Comparison of ENCODE assay signal across 8 cellular contexts in genomic region chr13:98672947-98673545, GRCh38.
A peak's percentile ranks its signal among the peaks of the same experiment; 100 is the strongest.
DNase-seq lines count a peak whose midpoint lies in the region; ATAC-seq lines count a peak whose summit lies in the region.

No MANE protein-coding gene starts in this region.

- no peaks in the 10 kb centered on the region for H3K9me3 Mint-ChIP-seq in activated CD4-positive, alpha-beta memory T cell treated with anti-CD3 and anti-CD28 coated beads, Interleukin-2, amount 10 ng/mL, durations not matched to agents 7 days and 5 days

- POLR2A ChIA-PET in activated CD4-positive, alpha-beta memory T cell treated with anti-CD3 and anti-CD28 coated beads, Interleukin-2, amount 10 ng/mL, durations not matched to agents 7 days and 5 days (lab: Charles Lee), result no interaction called here

- H3K36me3 Mint-ChIP-seq in activated CD4-positive, alpha-beta memory T cell treated with anti-CD3 and anti-CD28 coated beads, Interleukin-2, amount 10 ng/mL, durations not matched to agents 7 days and 5 days (ENCODE audit: low read depth), result no peaks in the 10 kb centered on the region

- H3K4me1 Mint-ChIP-seq in activated CD4-positive, alpha-beta memory T cell treated with anti-CD3 and anti-CD28 coated beads, Interleukin-2, amount 10 ng/mL, durations not matched to agents 7 days and 5 days, result peaks cover 3% of the 10 kb centered on the region

- H3K4me3 Mint-ChIP-seq in activated CD4-positive, alpha-beta memory T cell treated with anti-CD3 and anti-CD28 coated beads, Interleukin-2, amount 10 ng/mL, durations not matched to agents 7 days and 5 days, result no peak overlapping the region

- DNase-seq in Ammon's horn (ENCODE audit: low spot score) (peak; percentile 78), NCI-H748 (lab: John Stamatoyannopoulos, UW; ENCODE audit: unreplicated experiment) (peak; percentile 83), medulla oblongata (ENCODE audit: extremely low spot score) (peak; percentile 76)
- DNase-seq in activated CD4-positive, alpha-beta memory T cell treated with anti-CD3 and anti-CD28 coated beads, Interleukin-2, amount 10 ng/mL, durations not matched to agents 7 days and 5 days, result peak; percentile 55
- peak; percentile 7 to 20 for DNase-seq in stimulated activated CD8-positive, alpha-beta memory T cell treated with anti-CD3 and anti-CD28 coated beads, Interleukin-7, amount 100 ng/mL, for 48 hours (ENCODE audit: extremely low read depth in 1 of 2, low read depth in 1 of 2)

- H3K9ac ChIP-seq in endocrine pancreas (ENCODE audit: control insufficient read depth, insufficient read depth, low read length), result no peak overlapping the region

- ATAC-seq in GM18909 (IDR thresholded peaks at IDR 0.05; ENCODE audit: poor library complexity, unreplicated experiment) (peak; percentile 76), HG03354 (IDR thresholded peaks at IDR 0.05; ENCODE audit: poor library complexity, severe bottlenecking, unreplicated experiment) (peak; percentile 83)

- no peaks in the 10 kb centered on the region for H3K4me1 ChIP-seq in endocrine pancreas (ENCODE audit: control insufficient read depth, insufficient read depth, low read length)

- H3K4me3 ChIP-seq in endocrine pancreas (ENCODE audit: control insufficient read depth, insufficient read depth, low read length), result peak overlapping the region; percentile 4

- CTCF ChIA-PET in activated CD4-positive, alpha-beta memory T cell treated with anti-CD3 and anti-CD28 coated beads, Interleukin-2, amount 10 ng/mL, durations not matched to agents 7 days and 5 days (lab: Charles Lee), result interaction anchor here (0.7 to 1.8 kb wide), 10 partner anchors 9 to 817 kb away, joined by 3 to 17 read pairs (median 4); no protein-coding TSS in a partner anchor

- H3K9me3 ChIP-seq in endocrine pancreas (ENCODE audit: control insufficient read depth, low read length), result no peaks in the 10 kb centered on the region

- no peaks in the 10 kb centered on the region for H3K36me3 ChIP-seq in endocrine pancreas (ENCODE audit: control insufficient read depth, insufficient read depth, low read length)

- H3K27me3 ChIP-seq in endocrine pancreas (ENCODE audit: control insufficient read depth, insufficient read depth, low read length), result no peaks in the 10 kb centered on the region

- H3K27me3 Mint-ChIP-seq in activated CD4-positive, alpha-beta memory T cell treated with anti-CD3 and anti-CD28 coated beads, Interleukin-2, amount 10 ng/mL, durations not matched to agents 7 days and 5 days, result peaks cover 5% of the 10 kb centered on the region

- no peak overlapping the region for H3K27ac Mint-ChIP-seq in activated CD4-positive, alpha-beta memory T cell treated with anti-CD3 and anti-CD28 coated beads, Interleukin-2, amount 10 ng/mL, durations not matched to agents 7 days and 5 days

Comparison
In these comparisons a context has a peak if more than half of its experiments do, and no peak if none do; other contexts are left out.
1. Peak in every context shown above with its lines: DNase-seq, ATAC-seq and H3K4me3 ChIP-seq.
2. DNase-seq: peak in every context shown above with its lines; median percentile 83 in NCI-H748; 78 in Ammon's horn; 76 in medulla oblongata; 55 in activated CD4-positive, alpha-beta memory T cell treated with anti-CD3 and anti-CD28 coated beads, Interleukin-2, amount 10 ng/mL, durations not matched to agents 7 days and 5 days; 14 in stimulated activated CD8-positive, alpha-beta memory T cell treated with anti-CD3 and anti-CD28 coated beads, Interleukin-7, amount 100 ng/mL, for 48 hours.